ENCODE assay signal across 21 cellular contexts in the genomic region with DNA sequence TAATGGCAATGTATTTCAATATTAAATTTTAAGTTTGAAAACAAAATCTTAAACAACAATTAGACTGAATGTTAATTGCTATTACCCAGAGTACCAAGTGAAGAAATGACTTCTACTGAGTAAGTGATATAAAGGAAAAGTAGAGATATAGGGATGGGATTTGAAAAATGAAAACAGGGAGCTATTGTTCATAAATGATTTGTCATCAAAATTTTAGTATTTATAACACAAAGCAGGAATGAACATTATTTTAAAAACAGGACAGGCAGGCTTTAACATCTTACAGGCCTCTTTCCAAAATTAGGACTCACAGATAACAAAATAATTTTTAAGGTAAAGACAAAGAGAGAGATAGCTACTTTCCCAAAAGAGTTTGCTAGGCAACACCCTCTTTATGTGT. TPM values are rescaled to one million over a fixed set of nuclear protein-coding genes. Genes with fewer than 3 reads are reported as not detected.
A peak's percentile ranks its signal among the peaks of the same experiment; 100 is the strongest.
DNase-seq lines count a peak whose midpoint lies in the region; ATAC-seq, FAIRE-seq and TF ChIP-seq lines count a peak whose summit lies in the region.
"Had no signal": no experiment of that assay in that cellular context is flagged by ENCODE, and none has a peak within 500 bp of the region (broad histone marks: within the 10 kb centered on the region; RNA-seq: fewer than 3 reads in every experiment).

No MANE protein-coding gene starts in this region.

- TF ChIP-seq EP300 in HepG2 (IDR thresholded peaks at IDR 0.05; ENCODE audit: low read depth in 2 of 2, low read length in 2 of 2) (no peak), HepG2 (CRISPR knock-in tag; IDR thresholded peaks at IDR 0.05; ENCODE audit: borderline replicate concordance) (no peak), K562 (IDR thresholded peaks at IDR 0.05; ENCODE audit: low read length) (no peak)

- H3K36me3 Mint-ChIP-seq in mesothelial cell of epicardium: peaks cover 9% of the 10 kb centered on the region

- H3K4me3 ChIP-seq in HepG2 (replicated peaks in 1 of 3; ENCODE audit: insufficient read depth in 1 of 3, low read depth in 2 of 3, low read length in 3 of 3) (no peak overlapping the region), right lobe of liver (no peak overlapping the region), K562 (no peak overlapping the region)
- H3K4me3 ChIP-seq: BLaER1, SK-N-MC had no signal

- TF ChIP-seq RAD21 in HepG2 (CRISPR knock-in tag; IDR thresholded peaks at IDR 0.05): no peak
- TF ChIP-seq RAD21 in K562 (CRISPR knock-in tag; conservative IDR thresholded peaks at IDR 0.05 in 1 of 2, IDR thresholded peaks at IDR 0.05 in 1 of 2): no peak

- DNase-seq in HepG2 (ENCODE audit: low spot score) (no peak), right lobe of liver (no peak), K562 (ENCODE audit: extremely low read depth in 1 of 4, low spot score in 3 of 4) (no peak), mesothelial cell of epicardium (ENCODE audit: low spot score in 2 of 2, unreplicated experiment in 2 of 2) (no peak), NCI-H446 treated with DMSO at 0.1 percent for 48 hours (lab: John Stamatoyannopoulos, UW) (no peak), LoVo (ENCODE audit: low spot score) (no peak)
- DNase-seq: ACHN; CD4-positive, alpha-beta T cell; COR-L47; DMS79; H7; HFFc6; NCI-H1694; NCI-H2081 treated with DMSO at 0.1 percent for 48 hours; NCI-H2171 treated with DMSO at 0.1 percent for 48 hours; NCI-H526; SHP77 treated with DMSO at 0.1 percent for 48 hours had no signal

- no peaks in the 10 kb centered on the region for H3K36me3 ChIP-seq in HepG2 (replicated peaks in 1 of 2; ENCODE audit: control insufficient read depth in 1 of 2, insufficient read depth in 2 of 2, low read length in 2 of 2)
- H3K36me3 ChIP-seq in right lobe of liver: no peaks in the 10 kb centered on the region
- H3K36me3 ChIP-seq in K562 (ENCODE audit: control insufficient read depth, insufficient read depth, low read length): no peaks in the 10 kb centered on the region
- H3K36me3 ChIP-seq: BLaER1 had no signal

- no peaks in the 10 kb centered on the region for H3K9me3 ChIP-seq in HepG2 (ENCODE audit: low read length)
- no peaks in the 10 kb centered on the region for H3K9me3 ChIP-seq in right lobe of liver
- no peaks in the 10 kb centered on the region for H3K9me3 ChIP-seq in K562 (replicated peaks; ENCODE audit: control insufficient read depth, insufficient read depth, low read depth, low read length)
- H3K9me3 ChIP-seq: BLaER1 had no signal

- FAIRE-seq in HepG2 (lab: Jason Lieb, UNC): no peak
- FAIRE-seq in K562 (lab: Jason Lieb, UNC): no peak

- H2AFZ ChIP-seq in HepG2 (ENCODE audit: low read length) (no peak overlapping the region), K562 (ENCODE audit: low read depth, low read length) (no peak overlapping the region)

- no peaks in the 10 kb centered on the region for H4K20me1 ChIP-seq in HepG2 (ENCODE audit: insufficient read depth, low read length)
- H4K20me1 ChIP-seq in K562 (replicated peaks; ENCODE audit: control insufficient read depth, insufficient read depth, low read length): no peaks in the 10 kb centered on the region
- H4K20me1 ChIP-seq: BLaER1 had no signal

- H3K79me2 ChIP-seq in HepG2 (ENCODE audit: insufficient read depth, low read length) (peaks cover 18% of the 10 kb centered on the region), K562 (ENCODE audit: control insufficient read depth, insufficient read depth, low read length) (no peaks in the 10 kb centered on the region)

- H3K4me1 Mint-ChIP-seq in mesothelial cell of epicardium: peaks cover 50% of the 10 kb centered on the region

- H3K4me3 Mint-ChIP-seq in mesothelial cell of epicardium: no peak overlapping the region
- H3K4me3 Mint-ChIP-seq: HFFc6 had no signal

- POLR2A ChIA-PET in HepG2 (lab: Yijun Ruan, JAX): no interaction called here
- POLR2A ChIA-PET in K562 (lab: Yijun Ruan, JAX): interaction anchor here (0.9 to 1.1 kb wide), 3 partner anchors 9 to 21 kb away, joined by 3 read pairs; no protein-coding TSS in a partner anchor

- BruUV-seq in HepG2 (replicated peaks; lab: Mats Ljungman, UMichigan): no TSS peak
- no TSS peak for BruUV-seq in K562 (replicated peaks; lab: Mats Ljungman, UMichigan)

- peak overlapping the region; percentile 76 for H3K27ac Mint-ChIP-seq in mesothelial cell of epicardium
- H3K27ac Mint-ChIP-seq: CD4-positive, alpha-beta T cell; HFFc6 had no signal

- H3K9ac ChIP-seq in HepG2 (ENCODE audit: insufficient read depth, low read depth, low read length): no peak overlapping the region
- no peak overlapping the region for H3K9ac ChIP-seq in K562 (ENCODE audit: insufficient read depth in 1 of 2, low read depth in 2 of 2, low read length in 2 of 2)
- H3K9ac ChIP-seq: BLaER1 had no signal

- intact Hi-C loops in HepG2 (cut with micrococcal nuclease; ENCODE audit: unreplicated experiment) (no loop called here), right lobe of liver (cut with DNase I) (no loop called here), K562 (cut with micrococcal nuclease) (no loop called here)

- H3K27ac ChIP-seq in HepG2 (ENCODE audit: extremely low read length, insufficient read depth, low read length): no peak overlapping the region
- H3K27ac ChIP-seq in right lobe of liver: no peak overlapping the region
- H3K27ac ChIP-seq in K562 (ENCODE audit: extremely low read depth, low read depth, low read length): no peak overlapping the region
- H3K27ac ChIP-seq: BLaER1, HL-60, SK-N-MC had no signal

- no peak for TF ChIP-seq CTCF in HepG2 (CRISPR knock-in tag; IDR thresholded peaks at IDR 0.05)
- no peak for TF ChIP-seq CTCF in right lobe of liver (IDR thresholded peaks at IDR 0.05)
- no peak for TF ChIP-seq CTCF in K562 (IDR thresholded peaks at IDR 0.05 in 2 of 3, conservative IDR thresholded peaks at IDR 0.05 in 1 of 3; ENCODE audit: insufficient read depth in 2 of 3, low read depth in 1 of 3, low read length in 3 of 3)
- TF ChIP-seq CTCF in mesothelial cell of epicardium (IDR thresholded peaks at IDR 0.05; ENCODE audit: unreplicated experiment): no peak

- no peak for ATAC-seq in HepG2
- ATAC-seq in right lobe of liver: no peak
- no peak for ATAC-seq in K562
- ATAC-seq in HG03159 (IDR thresholded peaks at IDR 0.05; ENCODE audit: unreplicated experiment): no peak

- H3K4me2 ChIP-seq in HepG2 (ENCODE audit: low read depth, low read length): no peak overlapping the region
- no peak overlapping the region for H3K4me2 ChIP-seq in K562 (ENCODE audit: insufficient read depth, low read length)
- H3K4me2 ChIP-seq: BLaER1 had no signal

- no peaks in the 10 kb centered on the region for H3K27me3 Mint-ChIP-seq in mesothelial cell of epicardium (ENCODE audit: low read depth)
- H3K27me3 Mint-ChIP-seq: CD4-positive, alpha-beta T cell had no signal

- no peaks in the 10 kb centered on the region for H3K27me3 ChIP-seq in HepG2 (ENCODE audit: control insufficient read depth in 1 of 2, insufficient read depth in 2 of 2, low read length in 2 of 2)
- H3K27me3 ChIP-seq in right lobe of liver: no peaks in the 10 kb centered on the region
- H3K27me3 ChIP-seq in K562 (ENCODE audit: control insufficient read depth in 2 of 2, insufficient read depth in 2 of 2, low read length in 2 of 2): no peaks in the 10 kb centered on the region; a peak in 2 of 5 replicates
- H3K27me3 ChIP-seq: BLaER1 had no signal

- H3K9me3 Mint-ChIP-seq in mesothelial cell of epicardium: peaks cover 3% of the 10 kb centered on the region
- H3K9me3 Mint-ChIP-seq: CD4-positive, alpha-beta T cell; HFFc6 had no signal

- no peaks in the 10 kb centered on the region for H3K9me1 ChIP-seq in K562 (ENCODE audit: control insufficient read depth, insufficient read depth, low read length)

- TF ChIP-seq POLR2A in HepG2 (IDR thresholded peaks at IDR 0.05; ENCODE audit: insufficient read depth in 1 of 2, low read depth in 2 of 2, low read length in 2 of 2) (no peak), right lobe of liver (IDR thresholded peaks at IDR 0.05) (no peak), K562 (conservative IDR thresholded peaks at IDR 0.05) (no peak)

- in situ Hi-C loops in HepG2 (cut with HindIII; ENCODE audit: extremely low pct_ligation_motif_present, low pct_unique_long_range_greater_than_20kb) (no loop called here), K562 (cut with MboI) (no loop called here)

- H3K4me1 ChIP-seq in HepG2 (ENCODE audit: insufficient read depth, low read length) (peaks cover 31% of the 10 kb centered on the region), right lobe of liver (peaks cover 0 to 6% (median 0%) of the 10 kb centered on the region in 4 donors), K562 (replicated peaks in 1 of 2; ENCODE audit: control insufficient read depth in 2 of 2, insufficient read depth in 2 of 2, low read length in 2 of 2) (peaks cover 6 to 10% of the 10 kb centered on the region in 2 experiments; a peak in 4 of 5 replicates)

- CTCF ChIA-PET in HepG2 (lab: Yijun Ruan, JAX; ENCODE audit: low intra/inter-chr PET ratio, low total read pairs): no interaction called here
- CTCF ChIA-PET in K562 (lab: Yijun Ruan, JAX; ENCODE audit: low intra/inter-chr PET ratio): interaction anchor here (0.7 kb wide), 1 partner anchor 79 kb away, joined by 5 read pairs; no protein-coding TSS in a partner anchor

RNA-seq across cellular contexts. Expression of a gene that starts 3.9 kb away (rescaled TPM):
- total RNA-seq in HepG2 (2016; rRNA removed; fragmentation: Illumina TruSeq; extraction: Trizol): 15.9 and 28.4 TPM in 2 replicates
- total RNA-seq in HepG2 (2016; cell fraction: cytosol; rRNA removed; fragmentation: Illumina TruSeq; extraction: Trizol; ENCODE audit: low read depth): 21.5 and 21.7 TPM in 2 replicates
- 15.1 and 26.4 TPM in 2 replicates for total RNA-seq in HepG2 (2016; cell fraction: insoluble cytoplasmic fraction; rRNA removed; fragmentation: Illumina TruSeq; extraction: Trizol)
- total RNA-seq in HepG2 (2016; cell fraction: membrane; rRNA removed; fragmentation: Illumina TruSeq; extraction: Trizol): 6.5 and 7.7 TPM in 2 replicates
- 27.6 and 32.1 TPM in 2 replicates for total RNA-seq in HepG2 (2016; cell fraction: nucleus; rRNA removed; fragmentation: Illumina TruSeq; extraction: Trizol)
- 9.1 and 10.0 TPM in 2 replicates for polyA plus RNA-seq in HepG2 (2011; rRNA removed)
- polyA plus RNA-seq in HepG2 (2011; cell fraction: cytosol; rRNA removed): 6.7 and 7.0 TPM in 2 replicates
- polyA plus RNA-seq in HepG2 (2011; cell fraction: nucleus; rRNA removed): 10.0 and 10.7 TPM in 2 replicates
- polyA plus RNA-seq in HepG2 (2012): 6.2 and 7.1 TPM in 2 replicates
- 0.36 and 0.58 TPM in 2 replicates for polyA plus RNA-seq in HepG2 (2016; cell fraction: cytosol; fragmentation: Illumina TruSeq; extraction: Trizol; ENCODE audit: low read depth)
- polyA plus RNA-seq in HepG2 (2016; cell fraction: insoluble cytoplasmic fraction; fragmentation: Illumina TruSeq; extraction: Trizol; ENCODE audit: low read depth): 17.2 and 17.6 TPM in 2 replicates
- polyA plus RNA-seq in HepG2 (2016; cell fraction: membrane; fragmentation: Illumina TruSeq; extraction: Trizol; ENCODE audit: low read depth): 1.5 and 1.7 TPM in 2 replicates
- 12.3 and 13.8 TPM in 2 replicates for polyA plus RNA-seq in HepG2 (2016; cell fraction: nucleus; fragmentation: Illumina TruSeq; extraction: Trizol; ENCODE audit: insufficient read depth, low read depth)
- polyA minus RNA-seq in HepG2 (2011; rRNA and poly(A)+ RNA removed; ENCODE audit: low replicate concordance): 31.1 and 34.5 TPM in 2 replicates
- 19.1 and 24.2 TPM in 2 replicates for polyA minus RNA-seq in HepG2 (2011; cell fraction: cytosol; rRNA and poly(A)+ RNA removed)
- 53.9 and 61.8 TPM in 2 replicates for polyA minus RNA-seq in HepG2 (2011; cell fraction: nucleus; rRNA and poly(A)+ RNA removed)
- total RNA-seq in right lobe of liver: 10 to 100 TPM in 2 of 6 experiments, 1 to 10 TPM in 4; 7.8 to 15.1 (median 9.1) TPM
- total RNA-seq in K562 (2011; cell fraction: chromatin; rRNA removed; ENCODE audit: low replicate concordance): 2.6 and 9.1 TPM in 2 replicates
- total RNA-seq in K562 (2011; cell fraction: nucleolus; rRNA removed): 0.79 and 1.5 TPM in 2 replicates
- total RNA-seq in K562 (2011; cell fraction: nucleoplasm; rRNA removed): 1.7 and 2.9 TPM in 2 replicates
- 1.8 and 4.2 TPM in 2 replicates for total RNA-seq in K562 (2014; rRNA removed)
- 1.9 and 2.4 TPM in 2 replicates for total RNA-seq in K562 (2014; rRNA removed; fragmentation: Illumina TruSeq; extraction: Trizol)
- total RNA-seq in K562 (2015; rRNA removed; fragmentation: Illumina TruSeq; extraction: Trizol): 2.0 TPM in 2 replicates
- total RNA-seq in K562 (2021): 2.3 and 2.9 TPM in 2 replicates
- polyA plus RNA-seq in K562 (2011; rRNA removed): 1.4 and 2.1 TPM in 2 replicates
- 0.88 and 1.0 TPM in 2 replicates for polyA plus RNA-seq in K562 (2011; cell fraction: cytosol; rRNA removed)
- 1.7 and 2.1 TPM in 2 replicates for polyA plus RNA-seq in K562 (2011; cell fraction: nucleus; rRNA removed)
- 1.6 and 2.5 TPM in 2 replicates for polyA plus RNA-seq in K562 (2012)
- 1.6 TPM in 2 replicates for polyA plus RNA-seq in K562 (2014; fragmentation: Illumina TruSeq; extraction: Trizol)
- under 1 TPM; 0.28 to 0.67 TPM for polyA plus RNA-seq in K562 (2014; fragmentation: Nextera tagmentation; extraction: Ambion mirVana)
- polyA plus RNA-seq in K562 (2014; rRNA removed): 1.1 and 1.8 TPM in 2 replicates
- polyA minus RNA-seq in K562 (2011; rRNA and poly(A)+ RNA removed): 3.7 and 4.0 TPM in 2 replicates
- polyA minus RNA-seq in K562 (2011; cell fraction: cytosol; rRNA and poly(A)+ RNA removed): 1.7 and 5.1 TPM in 2 replicates
- polyA minus RNA-seq in K562 (2011; cell fraction: nucleus; rRNA and poly(A)+ RNA removed): 2.0 and 3.9 TPM in 2 replicates
- total RNA-seq in mesothelial cell of epicardium: 99.7 to 105 TPM (median 104 TPM) in 3 replicates
